ENCODE assay signal across 24 cellular contexts in the genomic region with DNA sequence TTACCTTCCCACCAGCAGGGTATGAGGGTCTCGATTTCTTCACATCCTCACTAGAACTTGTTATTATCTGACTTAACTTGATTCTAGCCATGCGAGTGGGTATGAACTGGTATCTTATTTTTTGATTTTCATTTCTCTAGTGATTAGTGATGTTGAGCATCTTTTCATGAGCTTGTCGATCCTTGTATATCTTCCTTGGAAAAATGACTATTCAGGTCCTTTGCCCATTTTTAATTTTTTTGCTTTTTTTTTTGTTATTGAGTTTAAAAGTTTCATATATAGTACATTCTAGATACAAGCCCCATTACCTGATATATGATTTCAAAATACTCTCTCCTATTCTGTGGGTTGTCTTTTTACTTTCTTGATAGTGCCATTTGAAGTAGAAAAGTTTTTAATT.
"Had no signal": no experiment of that assay in that cellular context is flagged by ENCODE, and none has a peak within 500 bp of the region (broad histone marks: within the 10 kb centered on the region; RNA-seq: fewer than 3 reads in every experiment).

No MANE protein-coding gene starts in this region.

- H3K36me3 ChIP-seq: colonic mucosa had no signal

- H2AFZ ChIP-seq: hepatocyte had no signal

- H3K27me3 Mint-ChIP-seq: dendritic cell treated with granulocyte-macrophage colony-stimulating factor and Interleukin-4, amounts not matched to agents 40 ng/mL and 50 ng/mL, for 4 days; effector memory CD8-positive, alpha-beta T cell; naive B cell had no signal

- H3K9me3 ChIP-seq: colonic mucosa, mucosa of descending colon had no signal

- H3K79me2 ChIP-seq: hepatocyte had no signal

- ATAC-seq: effector memory CD8-positive, alpha-beta T cell; foreskin keratinocyte; gastroesophageal sphincter; heart left ventricle; left colon; left lobe of liver; left ventricle myocardium superior; lower lobe of right lung; mucosa of descending colon had no signal

- H3K27ac ChIP-seq: colonic mucosa, esophagus muscularis mucosa, foreskin keratinocyte, gastroesophageal sphincter, heart left ventricle, hepatocyte, lower lobe of right lung had no signal

- DNase-seq: colonic mucosa; cortex of kidney; effector CD8-positive, alpha-beta T cell; effector memory CD8-positive, alpha-beta T cell; endodermal cell; foreskin keratinocyte; heart left ventricle; hypothalamus; immature natural killer cell; islet precursor cell; kidney; kidney glomerular epithelial cell; left colon; left ventricle myocardium superior; lower lobe of right lung; mesenchymal stem cell; mucosa of descending colon; naive B cell had no signal

- H3K27me3 ChIP-seq: colonic mucosa, esophagus muscularis mucosa, foreskin keratinocyte, gastroesophageal sphincter, heart left ventricle, hepatocyte had no signal

- H3K4me1 ChIP-seq: colonic mucosa, foreskin keratinocyte, lower lobe of right lung had no signal

- H3K4me3 ChIP-seq: colonic mucosa, esophagus muscularis mucosa, gastroesophageal sphincter, heart left ventricle, hepatocyte, lower lobe of right lung, mucosa of descending colon had no signal

- H3K4me3 Mint-ChIP-seq: dendritic cell treated with granulocyte-macrophage colony-stimulating factor and Interleukin-4, amounts not matched to agents 40 ng/mL and 50 ng/mL, for 4 days; effector memory CD8-positive, alpha-beta T cell; endodermal cell; immature natural killer cell; mesothelial cell of epicardium had no signal

- H3K4me2 ChIP-seq: hepatocyte had no signal

- H3K27ac Mint-ChIP-seq: dendritic cell treated with granulocyte-macrophage colony-stimulating factor and Interleukin-4, amounts not matched to agents 40 ng/mL and 50 ng/mL, for 4 days; endodermal cell; immature natural killer cell; mesothelial cell of epicardium had no signal

- H3K4me1 Mint-ChIP-seq: endodermal cell had no signal
